11 cellular contexts compared by ENCODE assay signal in genomic region chr18:13641551-13642439, GRCh38.
DNase-seq lines count a peak whose midpoint lies in the region; ATAC-seq, FAIRE-seq and TF ChIP-seq lines count a peak whose summit lies in the region.
"Had no signal": no experiment of that assay in that cellular context is flagged by ENCODE, and none has a peak within 500 bp of the region (broad histone marks: within the 10 kb centered on the region; RNA-seq: fewer than 3 reads in every experiment).

No MANE protein-coding gene starts in this region.

- H3K36me3 ChIP-seq in bronchial epithelial cell (ENCODE audit: control insufficient read depth, insufficient read depth, low read length) (no peaks in the 10 kb centered on the region), left ventricle myocardium inferior (peaks cover 14% of the 10 kb centered on the region), upper lobe of left lung (peaks cover 0 to 8% (median 5%) of the 10 kb centered on the region in 4 donors)
- H3K36me3 ChIP-seq in effector memory CD4-positive, alpha-beta T cell (ENCODE audit: control insufficient read depth, insufficient read depth, low read length), result peaks cover 14% of the 10 kb centered on the region

- H3K27ac ChIP-seq in left ventricle myocardium inferior (replicated peaks), result peak overlapping the region; percentile 85
- H3K27ac ChIP-seq in upper lobe of left lung, result peak overlapping the region; percentile 52 to 86 (median 70)
- H3K27ac ChIP-seq in effector memory CD4-positive, alpha-beta T cell (ENCODE audit: insufficient read depth, low read length, poor library complexity, severe bottlenecking), result no peak overlapping the region

- no peak for FAIRE-seq in bronchial epithelial cell (lab: Jason Lieb, UNC)
- FAIRE-seq: small intestine had no signal

- H3K9me3 Mint-ChIP-seq in osteocyte (ENCODE audit: unreplicated experiment), result peaks cover 7% of the 10 kb centered on the region

- H3K27me3 ChIP-seq in bronchial epithelial cell (ENCODE audit: control insufficient read depth, insufficient read depth, low read length) (peaks cover 3% of the 10 kb centered on the region), left ventricle myocardium inferior (ENCODE audit: low read depth) (no peaks in the 10 kb centered on the region), upper lobe of left lung (peaks cover 0 to 4% (median 0%) of the 10 kb centered on the region in 4 donors)
- H3K27me3 ChIP-seq in effector memory CD4-positive, alpha-beta T cell (replicated peaks; ENCODE audit: control insufficient read depth, insufficient read depth, low read length, poor library complexity, severe bottlenecking), result no peaks in the 10 kb centered on the region

- H3K4me1 Mint-ChIP-seq in osteocyte (ENCODE audit: unreplicated experiment), result no peaks in the 10 kb centered on the region

- H3K27ac Mint-ChIP-seq in osteocyte (ENCODE audit: unreplicated experiment), result no peak overlapping the region

- ATAC-seq in upper lobe of left lung (ENCODE audit: low FRiP score in 2 of 2) (peak; percentile 52 to 85), HG03108 (IDR thresholded peaks at IDR 0.05; ENCODE audit: unreplicated experiment) (no peak)

- H3K4me3 ChIP-seq in bronchial epithelial cell (ENCODE audit: low read depth, low read length), result peak overlapping the region; percentile 14
- H3K4me3 ChIP-seq in left ventricle myocardium inferior, result peak overlapping the region; percentile 61
- peak overlapping the region in 3 of 4 donors; percentile 37 to 45 (median 39) for H3K4me3 ChIP-seq in upper lobe of left lung
- no peak overlapping the region for H3K4me3 ChIP-seq in effector memory CD4-positive, alpha-beta T cell (ENCODE audit: insufficient read depth, low read depth, low read length, poor library complexity, severe bottlenecking)

- no peak for DNase-seq in bronchial epithelial cell (ENCODE audit: low read depth)
- peak; percentile 58 for DNase-seq in left ventricle myocardium inferior
- DNase-seq in osteocyte (ENCODE audit: extremely low spot score, unreplicated experiment), result peak; percentile 86
- DNase-seq in upper lobe of left lung, result peak in 1 of 2 donors; percentile 89
- no peak for DNase-seq in effector memory CD4-positive, alpha-beta T cell
- no peak for DNase-seq in AG08396 (ENCODE audit: low spot score)
- DNase-seq: activated CD4-positive, CD25-positive, alpha-beta regulatory T cell treated with anti-CD3 and anti-CD28 coated beads, Interleukin-2, amount 50 U/mL, for 72 hours; hypothalamus; NCI-H187 treated with DMSO at 0.1 percent for 48 hours; small intestine had no signal

- no peak for TF ChIP-seq CTCF in bronchial epithelial cell (IDR thresholded peaks at IDR 0.05; ENCODE audit: insufficient read depth, low read length, severe bottlenecking)
- peak; percentile 35 for TF ChIP-seq CTCF in left ventricle myocardium inferior (IDR thresholded peaks at IDR 0.05; ENCODE audit: borderline replicate concordance)
- no peak for TF ChIP-seq CTCF in osteocyte (IDR thresholded peaks at IDR 0.05)
- peak in 1 of 6 experiments; percentile 27 for TF ChIP-seq CTCF in upper lobe of left lung (IDR thresholded peaks at IDR 0.05)

- TF ChIP-seq EP300 in upper lobe of left lung (IDR thresholded peaks at IDR 0.05), result no peak

- H3K27me3 Mint-ChIP-seq in osteocyte (ENCODE audit: unreplicated experiment), result no peaks in the 10 kb centered on the region

- no peaks in the 10 kb centered on the region for H3K9me3 ChIP-seq in left ventricle myocardium inferior (replicated peaks)
- H3K9me3 ChIP-seq in upper lobe of left lung, result no peaks in the 10 kb centered on the region
- H3K9me3 ChIP-seq in effector memory CD4-positive, alpha-beta T cell (ENCODE audit: control insufficient read depth, low read length), result no peaks in the 10 kb centered on the region

- H3K4me3 Mint-ChIP-seq in osteocyte (ENCODE audit: unreplicated experiment), result no peak overlapping the region

- 33% methylated on average over 27 to 83 of the region's 84 CpGs for WGBS in upper lobe of left lung, 2 donors

- intact Hi-C loops in left ventricle myocardium inferior (cut with micrococcal nuclease), result no loop called here

- no peaks in the 10 kb centered on the region for H3K36me3 Mint-ChIP-seq in osteocyte (ENCODE audit: unreplicated experiment)

- TF ChIP-seq POLR2A in upper lobe of left lung (IDR thresholded peaks at IDR 0.05), result no peak

- H3K4me1 ChIP-seq in left ventricle myocardium inferior (peaks cover 45% of the 10 kb centered on the region), upper lobe of left lung (peaks cover 5 to 13% (median 9%) of the 10 kb centered on the region in 4 donors)
- no peaks in the 10 kb centered on the region for H3K4me1 ChIP-seq in effector memory CD4-positive, alpha-beta T cell (ENCODE audit: control insufficient read depth, insufficient read depth, low read length, poor library complexity, severe bottlenecking)

Comparison
In these comparisons a context has a peak if more than half of its experiments do, and no peak if none do; other contexts are left out.
1. DNase-seq: peak in left ventricle myocardium inferior (single experiment) and osteocyte (single experiment); none in bronchial epithelial cell (single experiment), effector memory CD4-positive, alpha-beta T cell (0 of 3) and AG08396 (single experiment).